In the genomic region with DNA sequence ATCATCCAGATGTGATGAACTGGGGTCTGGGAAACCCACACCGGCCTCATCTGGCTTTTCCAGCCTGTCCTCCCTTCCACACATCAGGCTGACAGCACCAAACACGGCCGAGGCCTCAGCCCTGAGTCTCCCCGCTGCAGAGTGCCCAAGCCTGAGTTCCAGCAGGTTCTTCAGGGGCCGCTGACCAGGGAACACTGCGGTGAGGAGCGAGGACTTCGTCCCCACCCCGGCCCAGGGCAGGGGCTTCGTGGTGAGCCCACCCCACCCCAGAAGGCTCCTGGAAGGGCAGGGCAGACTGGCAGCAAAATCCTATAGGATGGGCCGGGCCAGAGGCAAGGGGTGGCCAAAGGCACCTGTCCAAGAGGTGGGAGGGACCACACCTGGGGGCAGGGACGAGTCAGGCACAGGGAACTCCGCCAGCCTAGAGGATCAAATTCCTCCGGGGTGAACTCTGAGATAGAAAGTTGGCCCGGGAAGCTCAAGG, we compare ENCODE assay signal across 14 cellular contexts. TPM values are rescaled to one million over a fixed set of nuclear protein-coding genes. Genes with fewer than 3 reads are reported as not detected.
DNase-seq lines count a peak whose midpoint lies in the region; ATAC-seq and TF ChIP-seq lines count a peak whose summit lies in the region.
"Had no signal": no experiment of that assay in that cellular context is flagged by ENCODE, and none has a peak within 500 bp of the region (broad histone marks: within the 10 kb centered on the region; RNA-seq: fewer than 3 reads in every experiment).

Gene SLC51A (plus strand): TSS at position 454 of the 484 bp plus-strand sequence. CDS start 179 bp downstream, outside the sequence.

- intact Hi-C loops in activated T-helper 1 cell treated with anti-CD3 and anti-CD28 coated beads, Interleukin-12 subunit alpha, Interleukin-12 subunit beta, Interleukin-2, Interleukin-4 antibody, amounts not matched to agents 30 ng/mL and 10 ng/mL and 1 ng/mL, durations not matched to agents 14 hours and 24 hours and 36 hours (cut with micrococcal nuclease): no loop called here
- intact Hi-C loops in psoas muscle (cut with DNase I): no loop called here

- TF ChIP-seq CTCF in psoas muscle (IDR thresholded peaks at IDR 0.05): no peak

- H3K27ac ChIP-seq in psoas muscle: no peak within 1 kb of the TSS
- H3K27ac ChIP-seq: 22Rv1, KMS-11, thoracic aorta had no signal

- no peaks in the 10 kb centered on the region for H3K9me3 Mint-ChIP-seq in activated T-helper 1 cell treated with anti-CD3 and anti-CD28 coated beads, Interleukin-12 subunit alpha, Interleukin-12 subunit beta, Interleukin-2, Interleukin-4 antibody, amounts not matched to agents 30 ng/mL and 10 ng/mL and 1 ng/mL, durations not matched to agents 14 hours and 24 hours and 36 hours

- peaks cover 3% of the 10 kb centered on the region for H3K27me3 Mint-ChIP-seq in activated T-helper 1 cell treated with anti-CD3 and anti-CD28 coated beads, Interleukin-12 subunit alpha, Interleukin-12 subunit beta, Interleukin-2, Interleukin-4 antibody, amounts not matched to agents 30 ng/mL and 10 ng/mL and 1 ng/mL, durations not matched to agents 14 hours and 24 hours and 36 hours (ENCODE audit: insufficient read depth)

- H3K36me3 Mint-ChIP-seq in activated T-helper 1 cell treated with anti-CD3 and anti-CD28 coated beads, Interleukin-12 subunit alpha, Interleukin-12 subunit beta, Interleukin-2, Interleukin-4 antibody, amounts not matched to agents 30 ng/mL and 10 ng/mL and 1 ng/mL, durations not matched to agents 14 hours and 24 hours and 36 hours (ENCODE audit: low read depth): no peaks in the 10 kb centered on the region

- H3K27ac Mint-ChIP-seq in activated T-helper 1 cell treated with anti-CD3 and anti-CD28 coated beads, Interleukin-12 subunit alpha, Interleukin-12 subunit beta, Interleukin-2, Interleukin-4 antibody, amounts not matched to agents 30 ng/mL and 10 ng/mL and 1 ng/mL, durations not matched to agents 14 hours and 24 hours and 36 hours: peak within 1 kb of the TSS; percentile 79

- peaks cover 22% of the 10 kb centered on the region for H3K4me1 Mint-ChIP-seq in activated T-helper 1 cell treated with anti-CD3 and anti-CD28 coated beads, Interleukin-12 subunit alpha, Interleukin-12 subunit beta, Interleukin-2, Interleukin-4 antibody, amounts not matched to agents 30 ng/mL and 10 ng/mL and 1 ng/mL, durations not matched to agents 14 hours and 24 hours and 36 hours (ENCODE audit: low read depth)

- no peaks in the 10 kb centered on the region for H3K27me3 ChIP-seq in psoas muscle (ENCODE audit: insufficient read depth in 3 of 3, low read length in 2 of 3)

- H3K4me1 ChIP-seq in psoas muscle: peaks cover 3% of the 10 kb centered on the region

- ATAC-seq in psoas muscle: peak in 3 of 4 donors; percentile 14 to 40 (median 39)
- no peak for ATAC-seq in HG02571 (IDR thresholded peaks at IDR 0.05; ENCODE audit: unreplicated experiment)

- peak within 1 kb of the TSS; percentile 3 for H3K4me3 Mint-ChIP-seq in activated T-helper 1 cell treated with anti-CD3 and anti-CD28 coated beads, Interleukin-12 subunit alpha, Interleukin-12 subunit beta, Interleukin-2, Interleukin-4 antibody, amounts not matched to agents 30 ng/mL and 10 ng/mL and 1 ng/mL, durations not matched to agents 14 hours and 24 hours and 36 hours

- H3K4me3 ChIP-seq in psoas muscle: no peak within 1 kb of the TSS
- H3K4me3 ChIP-seq: thoracic aorta had no signal

- WGBS in psoas muscle, 3 donors: 46 to 55% (median 51%) methylated on average over 15 of the region's 15 CpGs

- no peaks in the 10 kb centered on the region for H3K36me3 ChIP-seq in psoas muscle (ENCODE audit: insufficient read depth in 1 of 2, low read depth in 1 of 2)
- H3K36me3 ChIP-seq: thoracic aorta had no signal

- no peaks in the 10 kb centered on the region for H3K9me3 ChIP-seq in psoas muscle
- H3K9me3 ChIP-seq: thoracic aorta had no signal

- DNase-seq in NCI-H2196 (lab: John Stamatoyannopoulos, UW; ENCODE audit: unreplicated experiment) (peak; percentile 66), NCI-H2196 treated with DMSO at 0.1 percent for 48 hours (lab: John Stamatoyannopoulos, UW; ENCODE audit: unreplicated experiment) (no peak), iPS-NIHi7 (ENCODE audit: extremely low spot score) (peak; percentile 71), psoas muscle (no peak), NCI-H2029 treated with DMSO at 0.1 percent for 48 hours (lab: John Stamatoyannopoulos, UW) (no peak), NCI-H1417 treated with DMSO at 0.1 percent for 48 hours (lab: John Stamatoyannopoulos, UW) (no peak)
- no peak for DNase-seq in activated T-helper 1 cell treated with anti-CD3 and anti-CD28 coated beads, Interleukin-12 subunit alpha, Interleukin-12 subunit beta, Interleukin-2, Interleukin-4 antibody, amounts not matched to agents 30 ng/mL and 10 ng/mL and 1 ng/mL, durations not matched to agents 14 hours and 24 hours and 36 hours (ENCODE audit: low spot score)
- DNase-seq: activated CD4-positive, alpha-beta T cell treated with anti-CD3 and anti-CD28 coated beads, Interleukin-2, amount 50 U/mL, for 48 hours; right cardiac atrium had no signal

RNA-seq across cellular contexts. Expression of gene SLC51A, which starts in this region (rescaled TPM):
- not detected in 2 replicates for total RNA-seq in activated T-helper 1 cell treated with anti-CD3 and anti-CD28 coated beads, Interleukin-12 subunit alpha, Interleukin-12 subunit beta, Interleukin-2, Interleukin-4 antibody, amounts not matched to agents 30 ng/mL and 10 ng/mL and 1 ng/mL, durations not matched to agents 14 hours and 24 hours and 36 hours
- under 1 TPM in 1 of 4 donors, not detected in 3; 0.39 TPM for total RNA-seq in psoas muscle
- under 1 TPM; 0.31 to 0.44 (median 0.40) TPM for polyA plus RNA-seq in psoas muscle
- total RNA-seq: H4, thoracic aorta had no signal

Comparison
In these comparisons a context has a peak if more than half of its experiments do, and no peak if none do; other contexts are left out.
1. DNase-seq: peak in NCI-H2196 (single experiment) and iPS-NIHi7 (single experiment); none in NCI-H2196 treated with DMSO at 0.1 percent for 48 hours (single experiment), activated T-helper 1 cell treated with anti-CD3 and anti-CD28 coated beads, Interleukin-12 subunit alpha, Interleukin-12 subunit beta, Interleukin-2, Interleukin-4 antibody, amounts not matched to agents 30 ng/mL and 10 ng/mL and 1 ng/mL, durations not matched to agents 14 hours and 24 hours and 36 hours (single experiment), psoas muscle (0 of 2), NCI-H2029 treated with DMSO at 0.1 percent for 48 hours (single experiment) and NCI-H1417 treated with DMSO at 0.1 percent for 48 hours (single experiment).
2. Peak in ATAC-seq in psoas muscle; RNA of the gene not detected or under 1 TPM.